5 cellular contexts compared by ENCODE assay signal in the genomic region with DNA sequence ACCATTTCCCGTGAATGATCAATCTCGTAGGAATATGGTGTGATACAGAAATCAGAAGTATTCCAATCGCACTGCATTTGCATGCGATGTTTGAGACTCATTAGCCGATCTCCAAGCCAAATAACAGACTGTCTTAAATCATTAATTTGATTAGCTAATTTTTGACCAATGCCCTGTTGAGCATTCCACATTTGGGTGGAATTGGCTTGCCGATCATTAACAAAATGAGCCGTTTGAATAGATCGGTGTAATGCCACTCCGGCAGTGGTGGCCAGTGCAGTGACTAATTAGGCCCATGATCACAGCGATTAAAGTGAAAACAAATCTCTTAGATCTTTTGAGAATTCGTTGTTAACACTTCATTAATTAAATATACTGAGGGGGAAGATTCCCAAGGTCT. TPM values are rescaled to one million over a fixed set of nuclear protein-coding genes. Genes with fewer than 3 reads are reported as not detected.
"Had no signal": no experiment of that assay in that cellular context is flagged by ENCODE, and none has a peak within 500 bp of the region (broad histone marks: within the 10 kb centered on the region; RNA-seq: fewer than 3 reads in every experiment).

No MANE protein-coding gene starts in this region.

RNA-seq across cellular contexts. Expression of a gene that starts 27.8 kb away (rescaled TPM):
- total RNA-seq: activated naive CD8-positive, alpha-beta T cell treated with anti-CD3 and anti-CD28 coated beads for 36 hours; activated T-cell treated with anti-CD3 and anti-CD28 coated beads, Interleukin-2, amount 50 U/mL, for 4 hours; activated T-helper 1 cell treated with anti-CD3 and anti-CD28 coated beads, Interleukin-12 subunit alpha, Interleukin-12 subunit beta, Interleukin-2, Interleukin-4 antibody, amounts not matched to agents 30 ng/mL and 10 ng/mL and 1 ng/mL, durations not matched to agents 14 hours and 24 hours and 36 hours; ascending aorta; bronchial epithelial cell had no signal
